Comparison of ENCODE assay signal across 15 cellular contexts in genomic region chr6:113488812-113489685, GRCh38.
DNase-seq lines count a peak whose midpoint lies in the region; ATAC-seq, FAIRE-seq and TF ChIP-seq lines count a peak whose summit lies in the region.
"Had no signal": no experiment of that assay in that cellular context is flagged by ENCODE, and none has a peak within 500 bp of the region (broad histone marks: within the 10 kb centered on the region; RNA-seq: fewer than 3 reads in every experiment).

No MANE protein-coding gene starts in this region.

- FAIRE-seq in astrocyte (lab: Jason Lieb, UNC): peak; percentile 37

- H3K36me3 ChIP-seq in GM06990 (ENCODE audit: control insufficient read depth, insufficient read depth, low read length): no peaks in the 10 kb centered on the region
- no peaks in the 10 kb centered on the region for H3K36me3 ChIP-seq in astrocyte (ENCODE audit: insufficient read depth, low read length)
- H3K36me3 ChIP-seq: BLaER1, prostate gland had no signal

- no peak overlapping the region for H3K9ac ChIP-seq in astrocyte (ENCODE audit: low read length)
- H3K9ac ChIP-seq: BLaER1 had no signal

- H4K20me1 ChIP-seq in astrocyte (ENCODE audit: insufficient read depth, low read length): no peaks in the 10 kb centered on the region
- H4K20me1 ChIP-seq: BLaER1 had no signal

- no peak for DNase-seq in GM06990 (ENCODE audit: extremely low read depth, insufficient read length)
- DNase-seq in KBM-7: peak; percentile 2
- DNase-seq in astrocyte (ENCODE audit: low read depth): no peak
- DNase-seq in left lobe of liver (ENCODE audit: low spot score): no peak
- DNase-seq in NCI-H345 (lab: John Stamatoyannopoulos, UW): no peak
- no peak for DNase-seq in RKO (ENCODE audit: low spot score)
- DNase-seq: activated CD4-positive, alpha-beta T cell treated with anti-CD3 and anti-CD28 coated beads for 36 hours; NCI-H1417 treated with DMSO at 0.1 percent for 48 hours; stimulated activated CD4-positive, alpha-beta T cell treated with anti-CD3 and anti-CD28 coated beads, Interleukin-4, amount 100 ng/mL, for 24 hours; stimulated activated naive CD8-positive, alpha-beta T cell treated with anti-CD3 and anti-CD28 coated beads, Interleukin-15, amount 100 ng/mL, for 72 hours had no signal

- ATAC-seq in left lobe of liver (peak; percentile 59), GM19397 (IDR thresholded peaks at IDR 0.05; ENCODE audit: unreplicated experiment) (no peak), GM18498 (IDR thresholded peaks at IDR 0.05; ENCODE audit: unreplicated experiment) (no peak)
- ATAC-seq: activated CD4-positive, alpha-beta T cell treated with anti-CD3 and anti-CD28 coated beads for 36 hours; stimulated activated naive CD8-positive, alpha-beta T cell treated with anti-CD3 and anti-CD28 coated beads, Interleukin-15, amount 100 ng/mL, for 72 hours had no signal

- no peaks in the 10 kb centered on the region for H3K4me1 Mint-ChIP-seq in astrocyte (ENCODE audit: low read depth, unreplicated experiment)
- H3K4me1 Mint-ChIP-seq: activated CD4-positive, alpha-beta T cell treated with anti-CD3 and anti-CD28 coated beads for 36 hours; stimulated activated naive CD8-positive, alpha-beta T cell treated with anti-CD3 and anti-CD28 coated beads, Interleukin-15, amount 100 ng/mL, for 72 hours had no signal

- no peak overlapping the region for H2AFZ ChIP-seq in astrocyte (ENCODE audit: low read depth, low read length)

- no peak overlapping the region for H3K27ac Mint-ChIP-seq in astrocyte (ENCODE audit: unreplicated experiment)
- H3K27ac Mint-ChIP-seq: activated CD4-positive, alpha-beta T cell treated with anti-CD3 and anti-CD28 coated beads for 36 hours; stimulated activated naive CD8-positive, alpha-beta T cell treated with anti-CD3 and anti-CD28 coated beads, Interleukin-15, amount 100 ng/mL, for 72 hours had no signal

- in situ Hi-C loops in KBM-7 (cut with MboI; ENCODE audit: low pct_unique_long_range_greater_than_20kb, low sequenced_read_pairs): no loop called here

- no peaks in the 10 kb centered on the region for H3K79me2 ChIP-seq in astrocyte (ENCODE audit: insufficient read depth, low read length)

- H3K27ac ChIP-seq in astrocyte (ENCODE audit: low read depth, low read length): no peak overlapping the region
- H3K27ac ChIP-seq: BLaER1, epithelial cell of prostate, prostate gland had no signal

- no peaks in the 10 kb centered on the region for H3K36me3 Mint-ChIP-seq in astrocyte (ENCODE audit: low read depth, unreplicated experiment)

- no peaks in the 10 kb centered on the region for H3K9me3 ChIP-seq in astrocyte (ENCODE audit: insufficient read depth, low read depth, low read length)
- H3K9me3 ChIP-seq: BLaER1, prostate gland had no signal

- no peaks in the 10 kb centered on the region for H3K4me1 ChIP-seq in astrocyte (ENCODE audit: insufficient read depth, low read length)
- H3K4me1 ChIP-seq: BLaER1, prostate gland had no signal

- H3K27me3 Mint-ChIP-seq in astrocyte (ENCODE audit: low read depth, unreplicated experiment): no peaks in the 10 kb centered on the region
- H3K27me3 Mint-ChIP-seq: stimulated activated naive CD8-positive, alpha-beta T cell treated with anti-CD3 and anti-CD28 coated beads, Interleukin-15, amount 100 ng/mL, for 72 hours had no signal

- no peak overlapping the region for H3K4me3 ChIP-seq in GM06990 (replicated peaks; ENCODE audit: low read depth, low read length)
- H3K4me3 ChIP-seq in astrocyte (ENCODE audit: insufficient read depth, low read depth, low read length): no peak overlapping the region
- H3K4me3 ChIP-seq: BLaER1, prostate gland had no signal

- TF ChIP-seq CTCF in GM06990 (IDR thresholded peaks at IDR 0.05; ENCODE audit: insufficient read depth, low read length, poor library complexity, severe bottlenecking) (peak; percentile 19), astrocyte (IDR thresholded peaks at IDR 0.05; ENCODE audit: insufficient read depth, low read depth, low read length) (no peak)

- H3K4me2 ChIP-seq in astrocyte (ENCODE audit: low read length): no peak overlapping the region
- H3K4me2 ChIP-seq: BLaER1 had no signal

- H3K27me3 ChIP-seq in GM06990 (replicated peaks; ENCODE audit: control insufficient read depth, insufficient read depth, low read length): no peaks in the 10 kb centered on the region
- H3K27me3 ChIP-seq in astrocyte (ENCODE audit: insufficient read depth, low read length): no peaks in the 10 kb centered on the region
- H3K27me3 ChIP-seq: BLaER1 had no signal

- H3K9me3 Mint-ChIP-seq in astrocyte (ENCODE audit: unreplicated experiment): no peaks in the 10 kb centered on the region
- H3K9me3 Mint-ChIP-seq: stimulated activated naive CD8-positive, alpha-beta T cell treated with anti-CD3 and anti-CD28 coated beads, Interleukin-15, amount 100 ng/mL, for 72 hours had no signal

- H3K4me3 Mint-ChIP-seq in astrocyte (ENCODE audit: unreplicated experiment): no peak overlapping the region
- H3K4me3 Mint-ChIP-seq: activated CD4-positive, alpha-beta T cell treated with anti-CD3 and anti-CD28 coated beads for 36 hours; stimulated activated naive CD8-positive, alpha-beta T cell treated with anti-CD3 and anti-CD28 coated beads, Interleukin-15, amount 100 ng/mL, for 72 hours had no signal
